Comparison of ENCODE assay signal across 10 cellular contexts in genomic region chr9:35730486-35730854, GRCh38. TPM values are rescaled to one million over a fixed set of nuclear protein-coding genes. Genes with fewer than 3 reads are reported as not detected.
DNase-seq lines count a peak whose midpoint lies in the region; FAIRE-seq and TF ChIP-seq lines count a peak whose summit lies in the region.
"Had no signal": no experiment of that assay in that cellular context is flagged by ENCODE, and none has a peak within 500 bp of the region (broad histone marks: within the 10 kb centered on the region; RNA-seq: fewer than 3 reads in every experiment).

No MANE protein-coding gene starts in this region.

- H3K4me3 ChIP-seq in HEK293 (ENCODE audit: low read depth, low read length) (no peak overlapping the region), choroid plexus epithelial cell (ENCODE audit: low read depth, low read length) (peak overlapping the region; percentile 88), muscle layer of colon (ENCODE audit: low read depth in 1 of 2, low read length in 2 of 2) (peak overlapping the region; percentile 30 to 73)

- TF ChIP-seq CTCF in 22Rv1 (IDR thresholded peaks at IDR 0.05) (no peak), HEK293 (tag by site-specific recombination; IDR thresholded peaks at IDR 0.05) (no peak), choroid plexus epithelial cell (conservative IDR thresholded peaks at IDR 0.05; ENCODE audit: low read depth, low read length) (no peak)

- DNase-seq in choroid plexus epithelial cell (ENCODE audit: low read depth) (no peak), AG20443 (ENCODE audit: low spot score) (no peak), G401 (ENCODE audit: low spot score) (no peak), RCC 7860 (ENCODE audit: low spot score) (no peak), SKM-1 (lab: John Stamatoyannopoulos, UW; ENCODE audit: unreplicated experiment) (no peak)
- DNase-seq: NCI-H1436 treated with DMSO at 0.1 percent for 48 hours; stimulated activated CD4-positive, alpha-beta T cell treated with anti-CD3 and anti-CD28 coated beads, Interleukin-4, amount 100 ng/mL, for 1 hour had no signal

- peaks cover 7 to 56% of the 10 kb centered on the region in 2 experiments; a peak in 2 of 3 replicates for H3K36me3 ChIP-seq in HEK293 (ENCODE audit: control insufficient read depth in 2 of 2, insufficient read depth in 1 of 2, low read length in 2 of 2)
- peaks cover 20% of the 10 kb centered on the region for H3K36me3 ChIP-seq in muscle layer of colon (ENCODE audit: insufficient read depth, low read length)

- peak overlapping the region; percentile 99 for H3K9ac ChIP-seq in muscle layer of colon (ENCODE audit: low read length)

- CTCF ChIA-PET in HEK293 (lab: Yijun Ruan, JAX), result interaction anchor here (0.6 to 8.0 kb wide), 17 partner anchors 9 to 507 kb away, joined by 3 to 88 read pairs (median 4); partner anchors contain the start of genes CCDC107 and RMRP

- in situ Hi-C loops in G401 (cut with HindIII; ENCODE audit: low sequenced_read_pairs), result no loop called here

- no peak for FAIRE-seq in RCC 7860 (lab: Jason Lieb, UNC)

- POLR2A ChIA-PET in HEK293 (lab: Yijun Ruan, JAX), result interaction anchor here (1.5 to 4.2 kb wide), 6 partner anchors 10 to 84 kb away, joined by 4 to 73 read pairs (median 22); partner anchors contain the start of genes CCDC107, GBA2, RGP1 and RMRP

- no peaks in the 10 kb centered on the region for H3K27me3 ChIP-seq in muscle layer of colon (ENCODE audit: control insufficient read depth in 1 of 2, insufficient read depth in 2 of 2, low read length in 2 of 2)

- H3K9me3 ChIP-seq in HEK293 (ENCODE audit: control insufficient read depth, insufficient read depth, low read depth, low read length) (no peaks in the 10 kb centered on the region), muscle layer of colon (ENCODE audit: low read length) (no peaks in the 10 kb centered on the region)

- H3K4me1 ChIP-seq in HEK293 (ENCODE audit: control insufficient read depth, insufficient read depth, low read length) (peaks cover 13% of the 10 kb centered on the region), muscle layer of colon (ENCODE audit: insufficient read depth, low read length) (peaks cover 72% of the 10 kb centered on the region)

- peak overlapping the region; percentile 94; the same call in 1 of the 2 replicates for H3K27ac ChIP-seq in 22Rv1
- no peak overlapping the region for H3K27ac ChIP-seq in HEK293 (ENCODE audit: extremely low read depth, low read depth, low read length)
- H3K27ac ChIP-seq in muscle layer of colon (ENCODE audit: low read depth, low read length), result peak overlapping the region; percentile 95

TF ChIP-seq in HEK293, 187 proteins besides CTCF, POLR2A, EP300 and RAD21 (continues in another document):
- no peak for TF ChIP-seq ZNF121 (tag by site-specific recombination; IDR thresholded peaks at IDR 0.05)
- TF ChIP-seq ZNF266 (tag by site-specific recombination; IDR thresholded peaks at IDR 0.05; ENCODE audit: low read depth), result no peak
- TF ChIP-seq ZNF157 (tag by site-specific recombination; IDR thresholded peaks at IDR 0.05), result no peak
- TF ChIP-seq ZNF366 (tag by site-specific recombination; conservative IDR thresholded peaks at IDR 0.05), result no peak
- TF ChIP-seq ZNF324 (tag by site-specific recombination; IDR thresholded peaks at IDR 0.05), result no peak
- no peak for TF ChIP-seq ZFP69B (tag by site-specific recombination; IDR thresholded peaks at IDR 0.05)
- TF ChIP-seq ZNF175 (tag by site-specific recombination; IDR thresholded peaks at IDR 0.05), result no peak
- TF ChIP-seq ZSCAN4 (tag by site-specific recombination; IDR thresholded peaks at IDR 0.05), result no peak
- TF ChIP-seq WT1 (tag by site-specific recombination; IDR thresholded peaks at IDR 0.05), result no peak
- no peak for TF ChIP-seq GFI1B (tag by site-specific recombination; IDR thresholded peaks at IDR 0.05)
- TF ChIP-seq PRDM1 (tag by site-specific recombination; IDR thresholded peaks at IDR 0.05), result peak; percentile 41; the same call in 1 of the 2 replicates
- no peak for TF ChIP-seq ZNF658 (tag by site-specific recombination; IDR thresholded peaks at IDR 0.05)
- TF ChIP-seq GLIS1 (tag by site-specific recombination; IDR thresholded peaks at IDR 0.05), result 0 out of 2 replicates have a peak, but pooled peaks have one; percentile 11
- TF ChIP-seq ZNF660 (tag by site-specific recombination; IDR thresholded peaks at IDR 0.05), result no peak
- no peak for TF ChIP-seq ZNF223 (tag by site-specific recombination; IDR thresholded peaks at IDR 0.05)
- no peak for TF ChIP-seq GLI4 (tag by site-specific recombination; IDR thresholded peaks at IDR 0.05)
- TF ChIP-seq ZBTB17 (tag by site-specific recombination; IDR thresholded peaks at IDR 0.05), result peak; percentile 16; the same call in 1 of the 2 replicates
- TF ChIP-seq ZNF132 (tag by site-specific recombination; IDR thresholded peaks at IDR 0.05; ENCODE audit: borderline replicate concordance), result no peak
- TF ChIP-seq ZNF138 (tag by site-specific recombination; IDR thresholded peaks at IDR 0.05; ENCODE audit: borderline replicate concordance), result no peak
- TF ChIP-seq ZNF548 (tag by site-specific recombination; IDR thresholded peaks at IDR 0.05), result no peak
- TF ChIP-seq ZNF398 (tag by site-specific recombination; IDR thresholded peaks at IDR 0.05), result no peak
- TF ChIP-seq ZNF354C (tag by site-specific recombination; IDR thresholded peaks at IDR 0.05; ENCODE audit: borderline replicate concordance, low read depth), result no peak
- TF ChIP-seq ZSCAN16 (tag by site-specific recombination; IDR thresholded peaks at IDR 0.05), result no peak
- TF ChIP-seq ZNF639 (tag by site-specific recombination; IDR thresholded peaks at IDR 0.05), result no peak
- no peak for TF ChIP-seq ZNF292 (tag by site-specific recombination; IDR thresholded peaks at IDR 0.05; ENCODE audit: borderline replicate concordance, low read depth)
- no peak for TF ChIP-seq ZBTB8A (tag by site-specific recombination; IDR thresholded peaks at IDR 0.05)
- no peak for TF ChIP-seq ZNF580 (tag by site-specific recombination; IDR thresholded peaks at IDR 0.05)
- peak; percentile 9 for TF ChIP-seq ZBTB26 (tag by site-specific recombination; optimal IDR thresholded peaks at IDR 0.05)
- TF ChIP-seq ZNF214 (tag by site-specific recombination; IDR thresholded peaks at IDR 0.05; ENCODE audit: borderline replicate concordance), result no peak
- TF ChIP-seq RBAK (tag by site-specific recombination; IDR thresholded peaks at IDR 0.05), result no peak
- no peak for TF ChIP-seq ZNF768 (tag by site-specific recombination; IDR thresholded peaks at IDR 0.05)

RNA-seq across cellular contexts. Expression of gene TLN1, which starts 1.5 kb away (rescaled TPM):
- 146 and 195 TPM in 2 replicates for total RNA-seq in G401 (2014; rRNA removed; shearing (Covaris generic))

RNA-seq across cellular contexts. Expression of gene CREB3, which starts 2.0 kb away (rescaled TPM):
- 40.3 and 46.0 TPM in 2 replicates for total RNA-seq in G401 (2014; rRNA removed; shearing (Covaris generic))

RNA-seq across cellular contexts. Expression of gene GBA2, which starts 18.6 kb away (rescaled TPM):
- total RNA-seq in G401 (2014; rRNA removed; shearing (Covaris generic)), result 37.2 and 48.6 TPM in 2 replicates

RNA-seq across cellular contexts. Expression of gene RGP1, which starts 18.6 kb away (rescaled TPM):
- 13.8 and 15.0 TPM in 2 replicates for total RNA-seq in G401 (2014; rRNA removed; shearing (Covaris generic))

RNA-seq across cellular contexts. Expression of gene MSMP, which starts 23.6 kb away (rescaled TPM):
- total RNA-seq in G401 (2014; rRNA removed; shearing (Covaris generic)), result not detected in 2 replicates
